In genomic region chr10:109306698-109307097, GRCh38 we compare ENCODE assay signal across 2 cellular contexts.
TF ChIP-seq lines count a peak whose summit lies in the region.

No MANE protein-coding gene starts in this region.

TF ChIP-seq in SK-N-SH, 30 proteins besides CTCF, POLR2A, EP300 and RAD21 (continued from another document):
- TF ChIP-seq PBX3 (IDR thresholded peaks at IDR 0.05) (no peak), NRF1 (IDR thresholded peaks at IDR 0.05; ENCODE audit: low read depth, low read length) (no peak), REST (IDR thresholded peaks at IDR 0.05; ENCODE audit: low read depth, low read length) (no peak), NFIC (IDR thresholded peaks at IDR 0.05; ENCODE audit: borderline replicate concordance) (no peak), EZH2phosphoT487 (IDR thresholded peaks at IDR 0.05; ENCODE audit: borderline replicate concordance, low read depth) (no peak), POLR2AphosphoS5 (IDR thresholded peaks at IDR 0.05; ENCODE audit: low read depth, low read length) (no peak), GATA2 (CRISPR knock-in tag; IDR thresholded peaks at IDR 0.05) (no peak), CHD2 (IDR thresholded peaks at IDR 0.05; ENCODE audit: low read length, partially characterized antibody) (no peak), ELF1 (IDR thresholded peaks at IDR 0.05) (no peak), MXI1 (IDR thresholded peaks at IDR 0.05; ENCODE audit: low read depth, low read length) (no peak), RXRA (IDR thresholded peaks at IDR 0.05; ENCODE audit: borderline replicate concordance, low read depth) (no peak), IRF3 (IDR thresholded peaks at IDR 0.05; ENCODE audit: low read depth, low read length) (no peak), TCF12 (IDR thresholded peaks at IDR 0.05) (no peak), JUND (IDR thresholded peaks at IDR 0.05) (no peak)
- TF ChIP-seq, protein P1, sequence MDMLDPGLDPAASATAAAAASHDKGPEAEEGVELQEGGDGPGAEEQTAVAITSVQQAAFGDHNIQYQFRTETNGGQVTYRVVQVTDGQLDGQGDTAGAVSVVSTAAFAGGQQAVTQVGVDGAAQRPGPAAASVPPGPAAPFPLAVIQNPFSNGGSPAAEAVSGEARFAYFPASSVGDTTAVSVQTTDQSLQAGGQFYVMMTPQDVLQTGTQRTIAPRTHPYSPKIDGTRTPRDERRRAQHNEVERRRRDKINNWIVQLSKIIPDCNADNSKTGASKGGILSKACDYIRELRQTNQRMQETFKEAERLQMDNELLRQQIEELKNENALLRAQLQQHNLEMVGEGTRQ (IDR thresholded peaks at IDR 0.05; ENCODE audit: borderline replicate concordance, low read depth, low read length): no peak
- TF ChIP-seq, protein P2, sequence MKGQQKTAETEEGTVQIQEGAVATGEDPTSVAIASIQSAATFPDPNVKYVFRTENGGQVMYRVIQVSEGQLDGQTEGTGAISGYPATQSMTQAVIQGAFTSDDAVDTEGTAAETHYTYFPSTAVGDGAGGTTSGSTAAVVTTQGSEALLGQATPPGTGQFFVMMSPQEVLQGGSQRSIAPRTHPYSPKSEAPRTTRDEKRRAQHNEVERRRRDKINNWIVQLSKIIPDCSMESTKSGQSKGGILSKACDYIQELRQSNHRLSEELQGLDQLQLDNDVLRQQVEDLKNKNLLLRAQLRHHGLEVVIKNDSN (IDR thresholded peaks at IDR 0.05; ENCODE audit: borderline replicate concordance, low read depth): no peak

TF ChIP-seq in SK-N-SH treated with all-trans-retinoic acid at 6 μM for 48 hours, 23 proteins besides CTCF, POLR2A, EP300 and RAD21 (continued from another document):
- no peak for TF ChIP-seq ZNF565 (CRISPR knock-in tag; conservative IDR thresholded peaks at IDR 0.05; ENCODE audit: low read depth)
- no peak for TF ChIP-seq RARB (CRISPR knock-in tag; IDR thresholded peaks at IDR 0.05)
- no peak for TF ChIP-seq ESRRG (CRISPR knock-in tag; IDR thresholded peaks at IDR 0.05)
- TF ChIP-seq, protein P3, sequence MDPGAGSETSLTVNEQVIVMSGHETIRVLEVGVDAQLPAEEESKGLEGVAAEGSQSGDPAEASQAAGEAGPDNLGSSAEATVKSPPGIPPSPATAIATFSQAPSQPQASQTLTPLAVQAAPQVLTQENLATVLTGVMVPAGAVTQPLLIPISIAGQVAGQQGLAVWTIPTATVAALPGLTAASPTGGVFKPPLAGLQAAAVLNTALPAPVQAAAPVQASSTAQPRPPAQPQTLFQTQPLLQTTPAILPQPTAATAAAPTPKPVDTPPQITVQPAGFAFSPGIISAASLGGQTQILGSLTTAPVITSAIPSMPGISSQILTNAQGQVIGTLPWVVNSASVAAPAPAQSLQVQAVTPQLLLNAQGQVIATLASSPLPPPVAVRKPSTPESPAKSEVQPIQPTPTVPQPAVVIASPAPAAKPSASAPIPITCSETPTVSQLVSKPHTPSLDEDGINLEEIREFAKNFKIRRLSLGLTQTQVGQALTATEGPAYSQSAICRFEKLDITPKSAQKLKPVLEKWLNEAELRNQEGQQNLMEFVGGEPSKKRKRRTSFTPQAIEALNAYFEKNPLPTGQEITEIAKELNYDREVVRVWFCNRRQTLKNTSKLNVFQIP (CRISPR knock-in tag; IDR thresholded peaks at IDR 0.05; ENCODE audit: borderline replicate concordance, low read depth): no peak
- no peak for TF ChIP-seq TCF4 (CRISPR knock-in tag; IDR thresholded peaks at IDR 0.05; ENCODE audit: borderline replicate concordance)
- TF ChIP-seq OSR1 (CRISPR knock-in tag; IDR thresholded peaks at IDR 0.05): no peak
- TF ChIP-seq SNAI2 (CRISPR knock-in tag; IDR thresholded peaks at IDR 0.05): no peak
- no peak for TF ChIP-seq PATZ1 (CRISPR knock-in tag; IDR thresholded peaks at IDR 0.05; ENCODE audit: borderline replicate concordance)
- TF ChIP-seq ZNF70 (CRISPR knock-in tag; IDR thresholded peaks at IDR 0.05): no peak
- no peak for TF ChIP-seq ZC3H10 (CRISPR knock-in tag; IDR thresholded peaks at IDR 0.05)
- no peak for TF ChIP-seq PPARA (CRISPR knock-in tag; IDR thresholded peaks at IDR 0.05; ENCODE audit: borderline replicate concordance)
TF ChIP-seq in SK-N-SH treated with all-trans-retinoic acid at 6 μM for 48 hours: peak in this region for 0.
